In the genomic region with DNA sequence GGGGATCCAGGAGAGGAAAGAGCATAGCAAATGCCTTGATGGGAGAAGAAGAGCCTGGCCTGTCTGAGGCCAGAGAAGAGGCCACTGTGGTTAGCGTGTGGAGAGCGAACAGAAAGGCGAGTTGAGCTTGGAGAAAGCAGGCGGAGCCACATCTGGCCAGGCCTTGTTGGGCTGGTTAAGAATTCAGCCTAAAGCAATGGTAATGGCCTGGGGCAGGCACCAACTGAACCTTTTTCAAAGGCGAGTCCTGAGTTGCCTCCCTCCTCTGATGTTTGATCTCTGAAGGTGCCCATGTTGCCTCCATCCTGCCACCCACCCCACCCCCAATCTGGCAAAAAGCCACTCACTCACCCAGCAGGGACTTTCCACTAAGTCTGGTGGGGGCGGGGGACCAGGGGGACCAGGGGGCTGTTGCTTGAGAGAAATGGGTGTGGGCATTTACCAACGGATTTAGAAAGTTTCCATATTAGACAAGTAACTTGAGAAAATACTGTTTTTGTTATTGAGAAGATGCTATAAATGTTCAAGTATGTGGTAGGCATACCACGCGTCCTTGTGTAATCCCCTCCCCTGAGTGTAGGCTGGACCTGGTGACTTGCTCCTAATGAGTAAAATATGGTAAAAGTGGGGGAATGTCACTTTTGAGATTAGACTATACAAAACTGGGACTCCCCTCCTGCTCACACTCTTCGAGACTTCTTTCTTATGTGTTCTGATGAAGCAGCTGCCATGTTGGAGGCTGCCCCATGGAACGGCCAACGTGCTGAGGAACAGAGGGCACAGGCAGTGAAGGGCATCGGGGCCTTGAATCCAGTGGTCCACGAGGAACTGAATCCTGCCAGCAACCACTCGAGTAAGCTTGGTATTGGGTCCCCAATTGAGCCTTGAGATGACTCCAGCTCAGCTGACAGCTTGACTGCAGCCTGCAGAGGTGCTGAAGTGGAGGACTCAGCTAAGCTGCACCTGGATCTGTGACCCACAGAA, we compare ENCODE assay signal across 1 cellular context.
TF ChIP-seq lines count a peak whose summit lies in the region.

No MANE protein-coding gene starts in this region.

TF ChIP-seq in GM12878, 131 proteins besides CTCF, POLR2A, EP300 and RAD21 (continued from another document):
- peak; percentile 43; the same call in 1 of the 2 replicates for TF ChIP-seq ATF7 (IDR thresholded peaks at IDR 0.05; ENCODE audit: low read depth)
- TF ChIP-seq ZNF207 (IDR thresholded peaks at IDR 0.05; ENCODE audit: borderline replicate concordance), result no peak
- no peak for TF ChIP-seq GABPA (IDR thresholded peaks at IDR 0.05; ENCODE audit: low read depth)
- TF ChIP-seq MEF2B (IDR thresholded peaks at IDR 0.05; ENCODE audit: partially characterized antibody, poor library complexity, severe bottlenecking), result peak; percentile 69
- TF ChIP-seq, protein P1, sequence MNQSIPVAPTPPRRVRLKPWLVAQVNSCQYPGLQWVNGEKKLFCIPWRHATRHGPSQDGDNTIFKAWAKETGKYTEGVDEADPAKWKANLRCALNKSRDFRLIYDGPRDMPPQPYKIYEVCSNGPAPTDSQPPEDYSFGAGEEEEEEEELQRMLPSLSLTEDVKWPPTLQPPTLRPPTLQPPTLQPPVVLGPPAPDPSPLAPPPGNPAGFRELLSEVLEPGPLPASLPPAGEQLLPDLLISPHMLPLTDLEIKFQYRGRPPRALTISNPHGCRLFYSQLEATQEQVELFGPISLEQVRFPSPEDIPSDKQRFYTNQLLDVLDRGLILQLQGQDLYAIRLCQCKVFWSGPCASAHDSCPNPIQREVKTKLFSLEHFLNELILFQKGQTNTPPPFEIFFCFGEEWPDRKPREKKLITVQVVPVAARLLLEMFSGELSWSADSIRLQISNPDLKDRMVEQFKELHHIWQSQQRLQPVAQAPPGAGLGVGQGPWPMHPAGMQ (IDR thresholded peaks at IDR 0.05; ENCODE audit: borderline replicate concordance), result no peak
- TF ChIP-seq, protein P2, sequence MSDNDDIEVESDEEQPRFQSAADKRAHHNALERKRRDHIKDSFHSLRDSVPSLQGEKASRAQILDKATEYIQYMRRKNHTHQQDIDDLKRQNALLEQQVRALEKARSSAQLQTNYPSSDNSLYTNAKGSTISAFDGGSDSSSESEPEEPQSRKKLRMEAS (IDR thresholded peaks at IDR 0.05; ENCODE audit: low read depth, low read length), result no peak
- TF ChIP-seq, protein P3, sequence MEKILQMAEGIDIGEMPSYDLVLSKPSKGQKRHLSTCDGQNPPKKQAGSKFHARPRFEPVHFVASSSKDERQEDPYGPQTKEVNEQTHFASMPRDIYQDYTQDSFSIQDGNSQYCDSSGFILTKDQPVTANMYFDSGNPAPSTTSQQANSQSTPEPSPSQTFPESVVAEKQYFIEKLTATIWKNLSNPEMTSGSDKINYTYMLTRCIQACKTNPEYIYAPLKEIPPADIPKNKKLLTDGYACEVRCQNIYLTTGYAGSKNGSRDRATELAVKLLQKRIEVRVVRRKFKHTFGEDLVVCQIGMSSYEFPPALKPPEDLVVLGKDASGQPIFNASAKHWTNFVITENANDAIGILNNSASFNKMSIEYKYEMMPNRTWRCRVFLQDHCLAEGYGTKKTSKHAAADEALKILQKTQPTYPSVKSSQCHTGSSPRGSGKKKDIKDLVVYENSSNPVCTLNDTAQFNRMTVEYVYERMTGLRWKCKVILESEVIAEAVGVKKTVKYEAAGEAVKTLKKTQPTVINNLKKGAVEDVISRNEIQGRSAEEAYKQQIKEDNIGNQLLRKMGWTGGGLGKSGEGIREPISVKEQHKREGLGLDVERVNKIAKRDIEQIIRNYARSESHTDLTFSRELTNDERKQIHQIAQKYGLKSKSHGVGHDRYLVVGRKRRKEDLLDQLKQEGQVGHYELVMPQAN (conservative IDR thresholded peaks at IDR 0.05), result no peak
- TF ChIP-seq NFIC (IDR thresholded peaks at IDR 0.05; ENCODE audit: low read depth, low read length), result peak; percentile 49; the same call in 1 of the 2 replicates
- TF ChIP-seq, protein P4, sequence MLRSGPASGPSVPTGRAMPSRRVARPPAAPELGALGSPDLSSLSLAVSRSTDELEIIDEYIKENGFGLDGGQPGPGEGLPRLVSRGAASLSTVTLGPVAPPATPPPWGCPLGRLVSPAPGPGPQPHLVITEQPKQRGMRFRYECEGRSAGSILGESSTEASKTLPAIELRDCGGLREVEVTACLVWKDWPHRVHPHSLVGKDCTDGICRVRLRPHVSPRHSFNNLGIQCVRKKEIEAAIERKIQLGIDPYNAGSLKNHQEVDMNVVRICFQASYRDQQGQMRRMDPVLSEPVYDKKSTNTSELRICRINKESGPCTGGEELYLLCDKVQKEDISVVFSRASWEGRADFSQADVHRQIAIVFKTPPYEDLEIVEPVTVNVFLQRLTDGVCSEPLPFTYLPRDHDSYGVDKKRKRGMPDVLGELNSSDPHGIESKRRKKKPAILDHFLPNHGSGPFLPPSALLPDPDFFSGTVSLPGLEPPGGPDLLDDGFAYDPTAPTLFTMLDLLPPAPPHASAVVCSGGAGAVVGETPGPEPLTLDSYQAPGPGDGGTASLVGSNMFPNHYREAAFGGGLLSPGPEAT (IDR thresholded peaks at IDR 0.05; ENCODE audit: low read depth), result peak; percentile 88
- TF ChIP-seq, protein P5, sequence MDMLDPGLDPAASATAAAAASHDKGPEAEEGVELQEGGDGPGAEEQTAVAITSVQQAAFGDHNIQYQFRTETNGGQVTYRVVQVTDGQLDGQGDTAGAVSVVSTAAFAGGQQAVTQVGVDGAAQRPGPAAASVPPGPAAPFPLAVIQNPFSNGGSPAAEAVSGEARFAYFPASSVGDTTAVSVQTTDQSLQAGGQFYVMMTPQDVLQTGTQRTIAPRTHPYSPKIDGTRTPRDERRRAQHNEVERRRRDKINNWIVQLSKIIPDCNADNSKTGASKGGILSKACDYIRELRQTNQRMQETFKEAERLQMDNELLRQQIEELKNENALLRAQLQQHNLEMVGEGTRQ (IDR thresholded peaks at IDR 0.05; ENCODE audit: borderline replicate concordance, low read depth, low read length), result no peak
- no peak for TF ChIP-seq NRF1 (conservative IDR thresholded peaks at IDR 0.05; ENCODE audit: low read depth, low read length)
- no peak for TF ChIP-seq SUPT20H (IDR thresholded peaks at IDR 0.05; ENCODE audit: borderline replicate concordance, control insufficient read depth, low read depth, low read length)
- no peak for TF ChIP-seq TCF7 (IDR thresholded peaks at IDR 0.05; ENCODE audit: borderline replicate concordance)
- no peak for TF ChIP-seq POLR2AphosphoS5 (IDR thresholded peaks at IDR 0.05; ENCODE audit: low read length)
- peak; percentile 26; the same call in 1 of the 2 replicates for TF ChIP-seq POLR2AphosphoS2 (IDR thresholded peaks at IDR 0.05; ENCODE audit: low read depth, low read length)
- TF ChIP-seq FOS (IDR thresholded peaks at IDR 0.05; ENCODE audit: borderline replicate concordance, extremely low read depth, insufficient read length), result no peak
- TF ChIP-seq IKZF2 (IDR thresholded peaks at IDR 0.05), result peak; percentile 16 to 32; a peak in 1 of 4 replicates
- TF ChIP-seq BHLHE40 (IDR thresholded peaks at IDR 0.05; ENCODE audit: borderline replicate concordance in 1 of 2, low read depth in 2 of 2, low read length in 1 of 2), result no peak; a peak in 1 of 4 replicates
- no peak for TF ChIP-seq SRF (IDR thresholded peaks at IDR 0.05; ENCODE audit: low read depth in 2 of 2, low read length in 2 of 2)
- TF ChIP-seq, protein P6, sequence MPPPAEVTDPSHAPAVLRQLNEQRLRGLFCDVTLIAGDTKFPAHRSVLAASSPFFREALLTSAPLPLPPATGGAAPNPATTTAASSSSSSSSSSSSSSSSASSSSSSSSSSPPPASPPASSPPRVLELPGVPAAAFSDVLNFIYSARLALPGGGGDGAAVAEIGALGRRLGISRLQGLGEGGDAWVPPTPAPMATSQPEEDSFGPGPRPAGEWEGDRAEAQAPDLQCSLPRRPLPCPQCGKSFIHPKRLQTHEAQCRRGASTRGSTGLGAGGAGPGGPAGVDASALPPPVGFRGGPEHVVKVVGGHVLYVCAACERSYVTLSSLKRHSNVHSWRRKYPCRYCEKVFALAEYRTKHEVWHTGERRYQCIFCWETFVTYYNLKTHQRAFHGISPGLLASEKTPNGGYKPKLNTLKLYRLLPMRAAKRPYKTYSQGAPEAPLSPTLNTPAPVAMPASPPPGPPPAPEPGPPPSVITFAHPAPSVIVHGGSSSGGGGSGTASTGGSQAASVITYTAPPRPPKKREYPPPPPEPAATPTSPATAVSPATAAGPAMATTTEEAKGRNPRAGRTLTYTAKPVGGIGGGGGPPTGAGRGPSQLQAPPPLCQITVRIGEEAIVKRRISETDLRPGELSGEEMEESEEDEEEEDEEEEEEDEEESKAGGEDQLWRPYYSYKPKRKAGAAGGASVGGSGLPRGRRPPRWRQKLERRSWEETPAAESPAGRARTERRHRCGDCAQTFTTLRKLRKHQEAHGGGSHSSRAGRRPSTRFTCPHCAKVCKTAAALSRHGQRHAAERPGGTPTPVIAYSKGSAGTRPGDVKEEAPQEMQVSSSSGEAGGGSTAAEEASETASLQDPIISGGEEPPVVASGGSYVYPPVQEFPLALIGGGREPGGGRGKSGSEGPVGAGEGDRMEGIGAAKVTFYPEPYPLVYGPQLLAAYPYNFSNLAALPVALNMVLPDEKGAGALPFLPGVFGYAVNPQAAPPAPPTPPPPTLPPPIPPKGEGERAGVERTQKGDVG (CRISPR knock-in tag; IDR thresholded peaks at IDR 0.05), result no peak
- no peak; the same call in 1 of the 2 replicates for TF ChIP-seq FOXM1 (IDR thresholded peaks at IDR 0.05; ENCODE audit: low read depth, low read length)
- TF ChIP-seq, protein P7, sequence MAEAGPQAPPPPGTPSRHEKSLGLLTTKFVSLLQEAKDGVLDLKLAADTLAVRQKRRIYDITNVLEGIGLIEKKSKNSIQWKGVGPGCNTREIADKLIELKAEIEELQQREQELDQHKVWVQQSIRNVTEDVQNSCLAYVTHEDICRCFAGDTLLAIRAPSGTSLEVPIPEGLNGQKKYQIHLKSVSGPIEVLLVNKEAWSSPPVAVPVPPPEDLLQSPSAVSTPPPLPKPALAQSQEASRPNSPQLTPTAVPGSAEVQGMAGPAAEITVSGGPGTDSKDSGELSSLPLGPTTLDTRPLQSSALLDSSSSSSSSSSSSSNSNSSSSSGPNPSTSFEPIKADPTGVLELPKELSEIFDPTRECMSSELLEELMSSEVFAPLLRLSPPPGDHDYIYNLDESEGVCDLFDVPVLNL (IDR thresholded peaks at IDR 0.05; ENCODE audit: low read depth, low read length), result no peak
- TF ChIP-seq, protein P8, sequence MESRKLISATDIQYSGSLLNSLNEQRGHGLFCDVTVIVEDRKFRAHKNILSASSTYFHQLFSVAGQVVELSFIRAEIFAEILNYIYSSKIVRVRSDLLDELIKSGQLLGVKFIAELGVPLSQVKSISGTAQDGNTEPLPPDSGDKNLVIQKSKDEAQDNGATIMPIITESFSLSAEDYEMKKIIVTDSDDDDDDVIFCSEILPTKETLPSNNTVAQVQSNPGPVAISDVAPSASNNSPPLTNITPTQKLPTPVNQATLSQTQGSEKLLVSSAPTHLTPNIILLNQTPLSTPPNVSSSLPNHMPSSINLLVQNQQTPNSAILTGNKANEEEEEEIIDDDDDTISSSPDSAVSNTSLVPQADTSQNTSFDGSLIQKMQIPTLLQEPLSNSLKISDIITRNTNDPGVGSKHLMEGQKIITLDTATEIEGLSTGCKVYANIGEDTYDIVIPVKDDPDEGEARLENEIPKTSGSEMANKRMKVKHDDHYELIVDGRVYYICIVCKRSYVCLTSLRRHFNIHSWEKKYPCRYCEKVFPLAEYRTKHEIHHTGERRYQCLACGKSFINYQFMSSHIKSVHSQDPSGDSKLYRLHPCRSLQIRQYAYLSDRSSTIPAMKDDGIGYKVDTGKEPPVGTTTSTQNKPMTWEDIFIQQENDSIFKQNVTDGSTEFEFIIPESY (IDR thresholded peaks at IDR 0.05), result no peak
- TF ChIP-seq ASH2L (IDR thresholded peaks at IDR 0.05; ENCODE audit: borderline replicate concordance, low read depth), result no peak
- TF ChIP-seq HDGF (IDR thresholded peaks at IDR 0.05), result peak; percentile 19; the same call in 1 of the 2 replicates
- no peak for TF ChIP-seq JUND (IDR thresholded peaks at IDR 0.05; ENCODE audit: low read depth, low read length)
